ENCODE assay signal across 13 cellular contexts in genomic region chr7:6536899-6537298, GRCh38. TPM values are rescaled to one million over a fixed set of nuclear protein-coding genes. Genes with fewer than 3 reads are reported as not detected.
DNase-seq lines count a peak whose midpoint lies in the region; ATAC-seq, FAIRE-seq and TF ChIP-seq lines count a peak whose summit lies in the region.
"Had no signal": no experiment of that assay in that cellular context is flagged by ENCODE, and none has a peak within 500 bp of the region (broad histone marks: within the 10 kb centered on the region; RNA-seq: fewer than 3 reads in every experiment).

No MANE protein-coding gene starts in this region.

- no peak overlapping the region for H3K4me2 ChIP-seq in mammary epithelial cell (ENCODE audit: insufficient read depth, low read depth, low read length)

- no peak overlapping the region for H2AFZ ChIP-seq in mammary epithelial cell (ENCODE audit: low read depth, low read length)

- H3K9ac ChIP-seq in mammary epithelial cell (ENCODE audit: insufficient read depth, low read length), result no peak overlapping the region
- H3K9ac ChIP-seq in iPS-18a (ENCODE audit: low read length), result no peak overlapping the region

- no TSS peak for BruUV-seq in mammary epithelial cell (replicated peaks; lab: Mats Ljungman, UMichigan)
- BruUV-seq in Panc1 (replicated peaks; lab: Mats Ljungman, UMichigan), result no TSS peak

- no peaks in the 10 kb centered on the region for H3K36me3 ChIP-seq in breast epithelium
- H3K36me3 ChIP-seq in mammary epithelial cell (ENCODE audit: insufficient read depth, low read length), result no peaks in the 10 kb centered on the region
- H3K36me3 ChIP-seq in Panc1 (ENCODE audit: control insufficient read depth, insufficient read depth, low read length), result no peaks in the 10 kb centered on the region
- H3K36me3 ChIP-seq in iPS-18a (ENCODE audit: control insufficient read depth, low read depth, low read length), result no peaks in the 10 kb centered on the region
- H3K36me3 ChIP-seq: HAP-1 had no signal

- POLR2A ChIA-PET in Panc1 (lab: Charles Lee), result no interaction called here

- WGBS in mammary epithelial cell (ENCODE audit: low coverage, missing lambda C conversion rate), result 30% methylated on average over 5 of the region's 14 CpGs

- TF ChIP-seq POLR2A in breast epithelium (IDR thresholded peaks at IDR 0.05), result no peak

- intact Hi-C loops in breast epithelium (cut with DNase I; ENCODE audit: low total_unique reads) (no loop called here), mammary epithelial cell (cut with micrococcal nuclease) (no loop called here), Panc1 (cut with micrococcal nuclease; ENCODE audit: unreplicated experiment) (no loop called here)

- H4K20me1 ChIP-seq in mammary epithelial cell (ENCODE audit: insufficient read depth, low read length), result no peaks in the 10 kb centered on the region

- peaks cover 5 to 43% of the 10 kb centered on the region in 2 donors for H3K27me3 ChIP-seq in breast epithelium
- H3K27me3 ChIP-seq in mammary epithelial cell (ENCODE audit: insufficient read depth, low read length), result peaks cover 10% of the 10 kb centered on the region
- no peaks in the 10 kb centered on the region for H3K27me3 ChIP-seq in Panc1 (ENCODE audit: control insufficient read depth, insufficient read depth, low read length)
- peaks cover 26% of the 10 kb centered on the region for H3K27me3 ChIP-seq in iPS-18a (ENCODE audit: control insufficient read depth, insufficient read depth, low read length)

- no peaks in the 10 kb centered on the region for H3K79me2 ChIP-seq in mammary epithelial cell (ENCODE audit: insufficient read depth, low read length)

- dilution Hi-C loops in mammary epithelial cell (cut with HindIII; ENCODE audit: low sequenced_read_pairs), result no loop called here

- ATAC-seq in Panc1 (peak; percentile 28; the same call in 1 of the 2 replicates), HG02763 (IDR thresholded peaks at IDR 0.05; ENCODE audit: unreplicated experiment) (no peak), HG02840 (IDR thresholded peaks at IDR 0.05; ENCODE audit: low FRiP score, unreplicated experiment) (no peak), HG03097 (IDR thresholded peaks at IDR 0.05; ENCODE audit: low FRiP score, unreplicated experiment) (no peak)

- in situ Hi-C loops in mammary epithelial cell (cut with MboI; ENCODE audit: low sequenced_read_pairs in 2 of 2) (no loop called here), Panc1 (cut with HindIII; ENCODE audit: low pct_unique_long_range_greater_than_20kb, low sequenced_read_pairs) (no loop called here)

- TF ChIP-seq CTCF in breast epithelium (IDR thresholded peaks at IDR 0.05), result no peak
- no peak for TF ChIP-seq CTCF in mammary epithelial cell (conservative IDR thresholded peaks at IDR 0.05 in 1 of 2, IDR thresholded peaks at IDR 0.05 in 1 of 2; ENCODE audit: extremely low read depth in 1 of 2, insufficient read depth in 1 of 2, low read depth in 1 of 2, low read length in 2 of 2)
- no peak for TF ChIP-seq CTCF in Panc1 (IDR thresholded peaks at IDR 0.05)

- H3K4me1 ChIP-seq in breast epithelium, result no peaks in the 10 kb centered on the region
- no peaks in the 10 kb centered on the region for H3K4me1 ChIP-seq in mammary epithelial cell (ENCODE audit: insufficient read depth, low read length)
- no peaks in the 10 kb centered on the region for H3K4me1 ChIP-seq in Panc1 (ENCODE audit: control insufficient read depth, insufficient read depth, low read length)
- H3K4me1 ChIP-seq in iPS-18a (ENCODE audit: control insufficient read depth, low read depth, low read length), result no peaks in the 10 kb centered on the region
- H3K4me1 ChIP-seq: HAP-1 had no signal

- DNase-seq in breast epithelium (ENCODE audit: low spot score in 2 of 2) (no peak), mammary epithelial cell (no peak), Panc1 (ENCODE audit: low read depth, low spot score) (no peak), urothelium cell line (ENCODE audit: low spot score) (peak; percentile 91)

- H3K4me3 ChIP-seq in breast epithelium (peak overlapping the region; percentile 4 to 60 (median 46)), mammary epithelial cell (replicated peaks in 1 of 3; ENCODE audit: insufficient read depth in 1 of 3, low read depth in 2 of 3, low read length in 3 of 3) (no peak overlapping the region), Panc1 (ENCODE audit: low read depth in 2 of 2, low read length in 2 of 2) (no peak overlapping the region; a peak in 1 of 4 replicates), iPS-18a (ENCODE audit: low read length) (peak overlapping the region; percentile 27)
- H3K4me3 ChIP-seq: HAP-1 had no signal

- CTCF ChIA-PET in mammary epithelial cell (lab: Charles Lee; ENCODE audit: low non-redundant PET), result interaction anchor here (0.6 kb wide), 1 partner anchor 22 kb away, joined by 3 read pairs; no protein-coding TSS in a partner anchor
- CTCF ChIA-PET in Panc1 (lab: Charles Lee), result no interaction called here

- no peak overlapping the region for H3K27ac ChIP-seq in breast epithelium
- no peak overlapping the region for H3K27ac ChIP-seq in mammary epithelial cell (ENCODE audit: insufficient read depth, low read depth, low read length)
- no peak overlapping the region for H3K27ac ChIP-seq in Panc1 (ENCODE audit: low read length)
- no peak overlapping the region for H3K27ac ChIP-seq in iPS-18a (ENCODE audit: low read length)

- peak; percentile 93 for FAIRE-seq in urothelium cell line (lab: Jason Lieb, UNC)
- FAIRE-seq: GM18507 had no signal

- H3K9me3 ChIP-seq in breast epithelium (no peaks in the 10 kb centered on the region), mammary epithelial cell (replicated peaks; ENCODE audit: insufficient read depth, low read length) (no peaks in the 10 kb centered on the region), Panc1 (ENCODE audit: control insufficient read depth, insufficient read depth, low read depth, low read length) (no peaks in the 10 kb centered on the region), iPS-18a (ENCODE audit: control insufficient read depth, low read depth, low read length) (no peaks in the 10 kb centered on the region)
- H3K9me3 ChIP-seq: HAP-1 had no signal

RNA-seq across cellular contexts. Expression of gene GRID2IP, which starts 14.4 kb away (rescaled TPM):
- total RNA-seq in breast epithelium (under 1 TPM in 2 of 3 donors, not detected in 1; 0.33 to 0.88 TPM), mammary epithelial cell (not detected), Panc1 (2021; ENCODE audit: unreplicated experiment) (0.13 TPM)
- 0.01 TPM for polyA plus RNA-seq in mammary epithelial cell
- not detected for polyA minus RNA-seq in mammary epithelial cell
- polyA plus RNA-seq in Panc1 (2012; ENCODE audit: insufficient read length), result 0.13 TPM
- total RNA-seq: HT1080, pulmonary artery endothelial cell, RPMI7951 had no signal

RNA-seq across cellular contexts. Expression of gene ZDHHC4, which starts 40.4 kb away (rescaled TPM):
- 10 to 100 TPM; 43.2 to 60.6 (median 43.3) TPM for total RNA-seq in breast epithelium
- total RNA-seq in mammary epithelial cell, result 10 to 100 TPM; 34.1 to 52.5 TPM
- polyA plus RNA-seq in mammary epithelial cell, result 40.5 TPM
- polyA minus RNA-seq in mammary epithelial cell, result 52.4 TPM
- 113 TPM for total RNA-seq in Panc1 (2021; ENCODE audit: unreplicated experiment)
- polyA plus RNA-seq in Panc1 (2012; ENCODE audit: insufficient read length), result 110 TPM

RNA-seq across cellular contexts. Expression of gene INTS15, which starts 52.9 kb away (rescaled TPM):
- 10 to 100 TPM; 22.9 to 36.4 (median 28.2) TPM for total RNA-seq in breast epithelium
- total RNA-seq in mammary epithelial cell, result 10 to 100 TPM; 12.5 to 21.1 TPM
- 17.3 TPM for polyA plus RNA-seq in mammary epithelial cell
- 28.5 TPM for polyA minus RNA-seq in mammary epithelial cell
- total RNA-seq in Panc1 (2021; ENCODE audit: unreplicated experiment), result 46.8 TPM
- polyA plus RNA-seq in Panc1 (2012; ENCODE audit: insufficient read length), result 59.6 TPM

RNA-seq across cellular contexts. Expression of gene KDELR2, which starts 52.9 kb away (rescaled TPM):
- total RNA-seq in breast epithelium, result 100 to 1,000 TPM in 1 of 3 donors, 10 to 100 TPM in 2; 75.2 to 106 (median 81.7) TPM
- 100 to 1,000 TPM in 1 of 2 donors, 10 to 100 TPM in 1; 93.4 to 149 TPM for total RNA-seq in mammary epithelial cell
- polyA plus RNA-seq in mammary epithelial cell, result 96.1 TPM
- polyA minus RNA-seq in mammary epithelial cell, result 150 TPM
- total RNA-seq in Panc1 (2021; ENCODE audit: unreplicated experiment), result 199 TPM
- 150 TPM for polyA plus RNA-seq in Panc1 (2012; ENCODE audit: insufficient read length)

Comparison
In these comparisons a context has a peak if more than half of its experiments do, and no peak if none do; other contexts are left out.
1. H3K4me3 ChIP-seq: peak in breast epithelium (3 of 3) and iPS-18a (single experiment); none in mammary epithelial cell (0 of 3) and Panc1 (0 of 2).